Comparison of ENCODE assay signal across 17 cellular contexts in the genomic region with DNA sequence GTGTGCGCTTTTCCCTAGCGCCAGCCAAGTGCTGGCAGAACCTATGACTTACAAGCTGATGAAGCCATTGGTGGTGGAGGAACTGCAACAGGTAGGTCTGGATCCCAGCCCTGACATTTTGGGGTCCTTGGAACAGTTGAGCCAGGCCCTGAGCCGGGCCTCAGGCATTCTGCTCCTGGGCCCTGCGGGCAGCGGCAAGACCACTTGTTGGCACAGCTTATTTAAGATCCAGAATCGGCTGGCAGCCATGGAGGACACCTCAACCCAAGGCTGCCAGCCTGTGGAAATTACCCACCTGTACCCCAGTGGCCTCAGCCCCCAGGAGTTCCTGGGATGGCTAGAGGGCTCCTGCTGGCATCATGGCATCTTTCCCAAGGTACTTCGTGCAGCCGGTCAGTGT. TPM values are rescaled to one million over a fixed set of nuclear protein-coding genes. Genes with fewer than 3 reads are reported as not detected.
DNase-seq lines count a peak whose midpoint lies in the region; ATAC-seq and TF ChIP-seq lines count a peak whose summit lies in the region.
"Had no signal": no experiment of that assay in that cellular context is flagged by ENCODE, and none has a peak within 500 bp of the region (broad histone marks: within the 10 kb centered on the region; RNA-seq: fewer than 3 reads in every experiment).

No MANE protein-coding gene starts in this region.

- peaks cover 3% of the 10 kb centered on the region for H3K36me3 Mint-ChIP-seq in activated CD4-positive, alpha-beta T cell treated with anti-CD3 and anti-CD28 coated beads, Interleukin-2, amount 10 ng/mL, durations not matched to agents 7 days and 5 days (ENCODE audit: low read depth)

- H3K4me1 Mint-ChIP-seq in activated CD4-positive, alpha-beta T cell treated with anti-CD3 and anti-CD28 coated beads, Interleukin-2, amount 10 ng/mL, durations not matched to agents 7 days and 5 days, result peaks cover 11% of the 10 kb centered on the region

- no peaks in the 10 kb centered on the region for H3K9me3 Mint-ChIP-seq in activated CD4-positive, alpha-beta T cell treated with anti-CD3 and anti-CD28 coated beads, Interleukin-2, amount 10 ng/mL, durations not matched to agents 7 days and 5 days
- H3K9me3 Mint-ChIP-seq: CD4-positive, alpha-beta T cell had no signal

- no peaks in the 10 kb centered on the region for H3K27me3 Mint-ChIP-seq in activated CD4-positive, alpha-beta T cell treated with anti-CD3 and anti-CD28 coated beads, Interleukin-2, amount 10 ng/mL, durations not matched to agents 7 days and 5 days
- H3K27me3 Mint-ChIP-seq: CD4-positive, alpha-beta T cell had no signal

- 75 to 85% (median 81%) methylated on average over 8 of the region's 8 CpGs for WGBS in psoas muscle, 3 donors

- ATAC-seq in psoas muscle, result no peak
- ATAC-seq in SK-N-SH treated with all-trans-retinoic acid at 6 μM for 48 hours, result no peak
- ATAC-seq: HepG2 had no signal

- H3K4me3 ChIP-seq in dorsolateral prefrontal cortex, result no peak overlapping the region
- no peak overlapping the region for H3K4me3 ChIP-seq in psoas muscle
- H3K4me3 ChIP-seq: A549, GM23248, HAP-1 had no signal

- intact Hi-C loops in dorsolateral prefrontal cortex (cut with DNase I) (no loop called here), psoas muscle (cut with DNase I) (loop anchor here in 1 of 2 donors (1.0 kb wide), 1 partner anchor 57 kb away; the partner anchor contains the start of genes ILK and RRP8)

- peaks cover 2 to 15% of the 10 kb centered on the region in 2 donors for H3K36me3 ChIP-seq in psoas muscle (ENCODE audit: insufficient read depth in 1 of 2, low read depth in 1 of 2)
- H3K36me3 ChIP-seq: HAP-1 had no signal

- peak; percentile 2 for DNase-seq in activated CD4-positive, alpha-beta T cell treated with anti-CD3 and anti-CD28 coated beads, Interleukin-2, amount 10 ng/mL, durations not matched to agents 7 days and 5 days
- DNase-seq in activated CD4-positive, alpha-beta T cell treated with anti-CD3 and anti-CD28 coated beads for 4 hours, result no peak
- DNase-seq in dorsolateral prefrontal cortex, result peak in 1 of 10 donors; percentile 24
- DNase-seq in psoas muscle, result no peak
- peak in 1 of 49 donors; percentile 58 for DNase-seq in substantia nigra (lab: John Stamatoyannopoulos, UW)
- no peak for DNase-seq in RKO (ENCODE audit: low spot score)
- DNase-seq in NCI-H526 treated with DMSO at 0.1 percent for 48 hours (lab: John Stamatoyannopoulos, UW), result no peak
- DNase-seq: AML-193; Caco-2; CD4-positive, alpha-beta T cell; GM23248 had no signal

- peaks cover 14% of the 10 kb centered on the region for H3K4me1 ChIP-seq in psoas muscle
- H3K4me1 ChIP-seq: A549, Caco-2, HAP-1 had no signal

- POLR2A ChIA-PET in activated CD4-positive, alpha-beta T cell treated with anti-CD3 and anti-CD28 coated beads, Interleukin-2, amount 10 ng/mL, durations not matched to agents 7 days and 5 days (lab: Charles Lee), result no interaction called here

- CTCF ChIA-PET in activated CD4-positive, alpha-beta T cell treated with anti-CD3 and anti-CD28 coated beads, Interleukin-2, amount 10 ng/mL, durations not matched to agents 7 days and 5 days (lab: Charles Lee), result interaction anchor here (1.0 to 1.5 kb wide), 2 partner anchors 16 to 123 kb away, joined by 3 to 4 read pairs; no protein-coding TSS in a partner anchor

- no peak overlapping the region for H3K27ac Mint-ChIP-seq in activated CD4-positive, alpha-beta T cell treated with anti-CD3 and anti-CD28 coated beads, Interleukin-2, amount 10 ng/mL, durations not matched to agents 7 days and 5 days
- H3K27ac Mint-ChIP-seq: CD4-positive, alpha-beta T cell had no signal

- H3K9me3 ChIP-seq in psoas muscle, result no peaks in the 10 kb centered on the region
- H3K9me3 ChIP-seq: A549, Caco-2, HAP-1 had no signal

- H3K27me3 ChIP-seq in dorsolateral prefrontal cortex (no peaks in the 10 kb centered on the region), psoas muscle (ENCODE audit: insufficient read depth in 3 of 3, low read length in 2 of 3) (no peaks in the 10 kb centered on the region)

- TF ChIP-seq CTCF in dorsolateral prefrontal cortex (IDR thresholded peaks at IDR 0.05 in 54 of 56, conservative IDR thresholded peaks at IDR 0.05 in 2 of 56; ENCODE audit: low read depth in 1 of 56, partially characterized antibody in 56 of 56), result no peak
- TF ChIP-seq CTCF in psoas muscle (IDR thresholded peaks at IDR 0.05), result no peak

- no peak overlapping the region for H3K4me3 Mint-ChIP-seq in activated CD4-positive, alpha-beta T cell treated with anti-CD3 and anti-CD28 coated beads, Interleukin-2, amount 10 ng/mL, durations not matched to agents 7 days and 5 days
- H3K4me3 Mint-ChIP-seq: CD4-positive, alpha-beta T cell had no signal

- H3K27ac ChIP-seq in dorsolateral prefrontal cortex (peak overlapping the region in 40 of 59 donors; percentile 6 to 85 (median 65)), psoas muscle (peak overlapping the region; percentile 81), substantia nigra (ENCODE audit: low read depth, low read length, poor library complexity, severe bottlenecking) (peak overlapping the region; percentile 61)
- H3K27ac ChIP-seq: 22Rv1, A549, C4-2B, GM23248 had no signal

TF ChIP-seq in SK-N-SH treated with all-trans-retinoic acid at 6 μM for 48 hours, 23 proteins besides CTCF, POLR2A, EP300 and RAD21:
- TF ChIP-seq SNAI2 (CRISPR knock-in tag; IDR thresholded peaks at IDR 0.05) (no peak), ZNF565 (CRISPR knock-in tag; conservative IDR thresholded peaks at IDR 0.05; ENCODE audit: low read depth) (no peak), ZNF8 (CRISPR knock-in tag; IDR thresholded peaks at IDR 0.05) (no peak), BACH2 (CRISPR knock-in tag; IDR thresholded peaks at IDR 0.05; ENCODE audit: borderline replicate concordance) (no peak)

RNA-seq across cellular contexts. Expression of gene DNHD1, which starts 49.7 kb away (rescaled TPM):
- total RNA-seq in activated CD4-positive, alpha-beta T cell treated with anti-CD3 and anti-CD28 coated beads, Interleukin-2, amount 10 ng/mL, durations not matched to agents 7 days and 5 days, result 10 to 100 TPM; 15.8 to 18.0 TPM
- total RNA-seq in dorsolateral prefrontal cortex (10 to 100 TPM; 18.4 to 68.1 (median 34.5) TPM), psoas muscle (1 to 10 TPM; 3.1 to 7.8 (median 3.5) TPM)
- 1 to 10 TPM; 2.0 to 9.0 (median 3.4) TPM for polyA plus RNA-seq in psoas muscle

RNA-seq across cellular contexts. Expression of gene RRP8, which starts 56.7 kb away (rescaled TPM):
- 10 to 100 TPM; 23.0 to 27.1 TPM for total RNA-seq in activated CD4-positive, alpha-beta T cell treated with anti-CD3 and anti-CD28 coated beads, Interleukin-2, amount 10 ng/mL, durations not matched to agents 7 days and 5 days
- 10 to 100 TPM; 17.7 to 34.3 (median 24.3) TPM for total RNA-seq in dorsolateral prefrontal cortex
- 10 to 100 TPM; 11.6 to 18.6 (median 15.5) TPM for total RNA-seq in psoas muscle
- 10 to 100 TPM; 18.4 to 34.0 (median 26.1) TPM for polyA plus RNA-seq in psoas muscle

RNA-seq across cellular contexts. Expression of gene ILK, which starts 56.8 kb away (rescaled TPM):
- 100 to 1,000 TPM; 155 to 163 TPM for total RNA-seq in activated CD4-positive, alpha-beta T cell treated with anti-CD3 and anti-CD28 coated beads, Interleukin-2, amount 10 ng/mL, durations not matched to agents 7 days and 5 days
- total RNA-seq in dorsolateral prefrontal cortex (100 to 1,000 TPM in 20 of 120 experiments, 10 to 100 TPM in 100; 60.0 to 125 (median 89.3) TPM), psoas muscle (10 to 100 TPM; 68.3 to 96.6 (median 84.3) TPM)
- 100 to 1,000 TPM in 2 of 3 donors, 10 to 100 TPM in 1; 75.8 to 173 (median 104) TPM for polyA plus RNA-seq in psoas muscle
